19 cellular contexts compared by ENCODE assay signal in the genomic region with DNA sequence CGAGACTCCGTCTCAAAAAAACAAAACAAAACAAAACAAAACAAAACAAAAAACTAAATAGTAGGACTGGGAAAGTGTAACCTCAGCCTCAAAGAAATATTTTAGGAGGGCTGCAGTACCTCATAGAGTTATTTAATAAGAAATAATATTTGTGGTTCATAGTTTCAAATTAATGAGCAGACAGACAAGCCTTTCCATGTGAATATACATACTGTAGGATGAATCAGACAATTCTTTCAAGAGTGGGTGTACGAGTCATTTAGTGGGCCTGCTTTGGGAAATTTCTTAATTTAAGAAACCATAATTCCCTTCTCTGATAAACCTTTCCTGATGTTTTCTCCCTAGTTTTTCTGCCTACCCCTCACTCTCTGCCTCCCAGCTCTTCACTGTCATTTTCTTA. TPM values are rescaled to one million over a fixed set of nuclear protein-coding genes. Genes with fewer than 3 reads are reported as not detected.
A peak's percentile ranks its signal among the peaks of the same experiment; 100 is the strongest.
DNase-seq lines count a peak whose midpoint lies in the region; ATAC-seq and TF ChIP-seq lines count a peak whose summit lies in the region.
"Had no signal": no experiment of that assay in that cellular context is flagged by ENCODE, and none has a peak within 500 bp of the region (broad histone marks: within the 10 kb centered on the region; RNA-seq: fewer than 3 reads in every experiment).

No MANE protein-coding gene starts in this region.

- peak in 1 of 2 donors; percentile 16 for ATAC-seq in activated T-cell treated with anti-CD3 and anti-CD28 coated beads, Interleukin-2, amount 50 U/mL, for 72 hours (replicated peaks in 1 of 2)
- ATAC-seq in HG03045 (IDR thresholded peaks at IDR 0.05; ENCODE audit: unreplicated experiment) (no peak), GM21529 (IDR thresholded peaks at IDR 0.05; ENCODE audit: unreplicated experiment) (no peak), GM21528 (IDR thresholded peaks at IDR 0.05; ENCODE audit: low FRiP score, unreplicated experiment) (no peak)

- peak overlapping the region; percentile 20 for H3K27ac Mint-ChIP-seq in activated T-cell treated with anti-CD3 and anti-CD28 coated beads, Interleukin-2, amount 50 U/mL, for 72 hours
- peak overlapping the region; percentile 58 for H3K27ac Mint-ChIP-seq in endodermal cell
- H3K27ac Mint-ChIP-seq: T-helper 1 cell treated with Interleukin-12 subunit alpha and Interleukin-12 subunit beta and Interleukin-4 antibody, amounts not matched to agents 30 μg/mL and 1 μg/mL, for 36 hours had no signal

- H3K36me3 ChIP-seq in endodermal cell (ENCODE audit: control insufficient read depth, insufficient read depth, low read length), result peaks cover 49% of the 10 kb centered on the region
- H3K36me3 ChIP-seq: ascending aorta, neutrophil, right atrium auricular region had no signal

- H3K4me1 ChIP-seq in endodermal cell (ENCODE audit: control insufficient read depth, insufficient read depth, low read length), result no peaks in the 10 kb centered on the region
- H3K4me1 ChIP-seq: ascending aorta had no signal

- H3K9me3 Mint-ChIP-seq in activated T-cell treated with anti-CD3 and anti-CD28 coated beads, Interleukin-2, amount 50 U/mL, for 72 hours, result peaks cover 5% of the 10 kb centered on the region in 2 donors
- H3K9me3 Mint-ChIP-seq in endodermal cell, result peaks cover 19% of the 10 kb centered on the region

- H3K27me3 Mint-ChIP-seq in activated T-cell treated with anti-CD3 and anti-CD28 coated beads, Interleukin-2, amount 50 U/mL, for 72 hours (ENCODE audit: low read depth), result no peaks in the 10 kb centered on the region
- H3K27me3 Mint-ChIP-seq in endodermal cell (ENCODE audit: insufficient read depth), result no peaks in the 10 kb centered on the region

- H3K9ac ChIP-seq in endodermal cell (ENCODE audit: extremely low read depth, low read length, poor library complexity, severe bottlenecking), result no peak overlapping the region

- H3K27me3 ChIP-seq in endodermal cell (ENCODE audit: control insufficient read depth, insufficient read depth, low read length, poor library complexity, severe bottlenecking), result no peaks in the 10 kb centered on the region
- H3K27me3 ChIP-seq: ascending aorta, neutrophil, right atrium auricular region had no signal

- H3K27ac ChIP-seq in endodermal cell (ENCODE audit: low read depth, low read length), result no peak overlapping the region
- H3K27ac ChIP-seq: ascending aorta, neutrophil, right atrium auricular region had no signal

- WGBS in endodermal cell (ENCODE audit: insufficient coverage in 1 of 2, insufficient read length in 1 of 2), 2 experiments, result 87 to 100% methylated on average over 1 to 2 of the region's 3 CpGs

- H3K36me3 Mint-ChIP-seq in activated T-cell treated with anti-CD3 and anti-CD28 coated beads, Interleukin-2, amount 50 U/mL, for 72 hours (ENCODE audit: insufficient read depth in 2 of 2), result peaks cover 16 to 18% of the 10 kb centered on the region in 2 donors
- H3K36me3 Mint-ChIP-seq in endodermal cell (ENCODE audit: low read depth), result peaks cover 38% of the 10 kb centered on the region

- H3K4me3 Mint-ChIP-seq in activated T-cell treated with anti-CD3 and anti-CD28 coated beads, Interleukin-2, amount 50 U/mL, for 72 hours, result peak overlapping the region in 1 of 2 donors; percentile 25
- no peak overlapping the region for H3K4me3 Mint-ChIP-seq in endodermal cell

- H3K4me3 ChIP-seq in endodermal cell (ENCODE audit: low read length), result no peak overlapping the region
- H3K4me3 ChIP-seq: ascending aorta, right atrium auricular region had no signal

- H3K9me3 ChIP-seq in endodermal cell (ENCODE audit: control insufficient read depth, low read length), result peaks cover 32% of the 10 kb centered on the region
- H3K9me3 ChIP-seq: ascending aorta, neutrophil, right atrium auricular region had no signal

- DNase-seq in activated T-cell treated with anti-CD3 and anti-CD28 coated beads, Interleukin-2, amount 50 U/mL, for 72 hours, result no peak
- no peak for DNase-seq in activated T-cell treated with anti-CD3 and anti-CD28 coated beads, Interleukin-2, amount 50 U/mL, for 48 hours
- DNase-seq in HS-5 (ENCODE audit: low read depth), result peak; percentile 10
- no peak for DNase-seq in endodermal cell
- DNase-seq in putamen (ENCODE audit: low spot score), result peak; percentile 7
- DNase-seq: ACHN; activated T-cell treated with anti-CD3 and anti-CD28 coated beads, Interleukin-2, amount 50 U/mL, for 1 hour; erythroblast; NCI-H1694 treated with DMSO at 0.1 percent for 48 hours; NCI-H446; SHP77; substantia nigra had no signal

- peaks cover 67% of the 10 kb centered on the region for H3K4me1 Mint-ChIP-seq in activated T-cell treated with anti-CD3 and anti-CD28 coated beads, Interleukin-2, amount 50 U/mL, for 72 hours (ENCODE audit: low read depth)
- peaks cover 12% of the 10 kb centered on the region for H3K4me1 Mint-ChIP-seq in endodermal cell

- TF ChIP-seq CTCF in endodermal cell (conservative IDR thresholded peaks at IDR 0.05), result no peak

RNA-seq across cellular contexts. Expression of gene CDC14A, which starts 52.5 kb away (rescaled TPM):
- total RNA-seq in activated T-cell treated with anti-CD3 and anti-CD28 coated beads, Interleukin-2, amount 50 U/mL, for 72 hours, result 10 to 100 TPM; 17.8 to 24.1 TPM
- total RNA-seq in endodermal cell, result 10 to 100 TPM; 14.5 to 17.6 TPM
- polyA plus RNA-seq in endodermal cell (2013, experiment 1 of 2), result 9.9 TPM
- polyA plus RNA-seq in endodermal cell (2013, experiment 2 of 2), result 10.4 TPM

Comparison
In these comparisons a context has a peak if more than half of its experiments do, and no peak if none do; other contexts are left out.
1. DNase-seq: peak in HS-5 (single experiment) and putamen (single experiment); none in activated T-cell treated with anti-CD3 and anti-CD28 coated beads, Interleukin-2, amount 50 U/mL, for 72 hours (0 of 2), activated T-cell treated with anti-CD3 and anti-CD28 coated beads, Interleukin-2, amount 50 U/mL, for 48 hours (0 of 2) and endodermal cell (single experiment).